Comparison of ENCODE assay signal across 8 cellular contexts in genomic region chrY:3003846-3004245, GRCh38.
DNase-seq lines count a peak whose midpoint lies in the region; ATAC-seq and TF ChIP-seq lines count a peak whose summit lies in the region.

No MANE protein-coding gene starts in this region.

- WGBS in mammary epithelial cell (ENCODE audit: low coverage, missing lambda C conversion rate), result no CpG with 5 or more reads among the region's 5 CpGs

- no peaks in the 10 kb centered on the region for H4K20me1 ChIP-seq in mammary epithelial cell (ENCODE audit: insufficient read depth, low read length)

- no peaks in the 10 kb centered on the region for H3K4me1 ChIP-seq in mammary epithelial cell (ENCODE audit: insufficient read depth, low read length)

- no peaks in the 10 kb centered on the region for H3K27me3 ChIP-seq in mammary epithelial cell (ENCODE audit: insufficient read depth, low read length)

- no peak overlapping the region for H3K4me2 ChIP-seq in mammary epithelial cell (ENCODE audit: insufficient read depth, low read depth, low read length)

- dilution Hi-C loops in mammary epithelial cell (cut with HindIII; ENCODE audit: low sequenced_read_pairs), result no loop called here

- peak; percentile 55 for ATAC-seq in GM19455 (IDR thresholded peaks at IDR 0.05; ENCODE audit: unreplicated experiment)

- DNase-seq in MV-4-11 (lab: John Stamatoyannopoulos, UW) (peak; percentile 13), COLO668 (lab: John Stamatoyannopoulos, UW; ENCODE audit: unreplicated experiment) (no peak), mammary epithelial cell (no peak), NCI-H82 treated with DMSO at 0.1 percent for 48 hours (lab: John Stamatoyannopoulos, UW; ENCODE audit: unreplicated experiment) (no peak), ureter (ENCODE audit: low spot score) (no peak)
- peak; percentile 0 for DNase-seq in effector CD8-positive, alpha-beta T cell (lab: John Stamatoyannopoulos, UW)
- peak; percentile 9 to 22 for DNase-seq in stimulated activated CD4-positive, alpha-beta T cell treated with anti-CD3 and anti-CD28 coated beads, Interleukin-2, amount 100 ng/mL, for 24 hours

- no peak for TF ChIP-seq CTCF in mammary epithelial cell (conservative IDR thresholded peaks at IDR 0.05 in 1 of 2, IDR thresholded peaks at IDR 0.05 in 1 of 2; ENCODE audit: extremely low read depth in 1 of 2, insufficient read depth in 1 of 2, low read depth in 1 of 2, low read length in 2 of 2)

- no peak overlapping the region for H2AFZ ChIP-seq in mammary epithelial cell (ENCODE audit: low read depth, low read length)

- H3K9ac ChIP-seq in mammary epithelial cell (ENCODE audit: insufficient read depth, low read length), result no peak overlapping the region

- CTCF ChIA-PET in mammary epithelial cell (lab: Charles Lee; ENCODE audit: low non-redundant PET), result no interaction called here

- no TSS peak for BruUV-seq in mammary epithelial cell (replicated peaks; lab: Mats Ljungman, UMichigan)

- no peaks in the 10 kb centered on the region for H3K36me3 ChIP-seq in mammary epithelial cell (ENCODE audit: insufficient read depth, low read length)

- in situ Hi-C loops in mammary epithelial cell (cut with MboI; ENCODE audit: low sequenced_read_pairs in 2 of 2), result no loop called here

- H3K4me3 ChIP-seq in mammary epithelial cell (replicated peaks in 1 of 3; ENCODE audit: insufficient read depth in 1 of 3, low read depth in 2 of 3, low read length in 3 of 3), result no peak overlapping the region

- H3K9me3 ChIP-seq in mammary epithelial cell (replicated peaks; ENCODE audit: insufficient read depth, low read length), result no peaks in the 10 kb centered on the region

- intact Hi-C loops in mammary epithelial cell (cut with micrococcal nuclease), result no loop called here

- no peak overlapping the region for H3K27ac ChIP-seq in mammary epithelial cell (ENCODE audit: insufficient read depth, low read depth, low read length)

- H3K79me2 ChIP-seq in mammary epithelial cell (ENCODE audit: insufficient read depth, low read length), result no peaks in the 10 kb centered on the region

Comparison
In these comparisons a context has a peak if more than half of its experiments do, and no peak if none do; other contexts are left out.
1. DNase-seq: peak in MV-4-11 (single experiment), effector CD8-positive, alpha-beta T cell (single experiment) and stimulated activated CD4-positive, alpha-beta T cell treated with anti-CD3 and anti-CD28 coated beads, Interleukin-2, amount 100 ng/mL, for 24 hours (2 of 2); none in COLO668 (single experiment), mammary epithelial cell (single experiment), NCI-H82 treated with DMSO at 0.1 percent for 48 hours (single experiment) and ureter (single experiment).